ENCODE assay signal across 27 cellular contexts in the genomic region with DNA sequence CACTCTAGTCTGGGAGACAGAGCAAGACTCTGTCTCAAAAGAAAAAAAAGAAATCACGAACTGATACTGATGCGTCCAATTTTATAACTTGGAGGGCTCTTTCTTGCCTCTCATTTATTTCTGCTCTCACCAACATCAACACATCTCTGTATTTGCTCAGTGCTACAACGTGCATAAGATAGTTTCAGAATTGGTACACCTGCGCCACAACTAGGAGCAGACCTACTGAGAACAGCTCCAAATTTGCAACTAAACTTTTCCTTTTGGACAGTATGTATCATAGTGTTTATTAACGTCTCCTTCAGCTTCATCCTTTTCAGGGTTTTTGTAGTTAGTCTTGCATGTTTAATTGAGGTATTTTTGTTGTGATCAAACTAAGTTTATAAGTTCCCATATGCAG.
"Had no signal": no experiment of that assay in that cellular context is flagged by ENCODE, and none has a peak within 500 bp of the region (broad histone marks: within the 10 kb centered on the region; RNA-seq: fewer than 3 reads in every experiment).

No MANE protein-coding gene starts in this region.

- H3K9me3 ChIP-seq: ascending aorta, body of pancreas, MG63, Peyer's patch, SJSA1 had no signal

- H3K27ac Mint-ChIP-seq: activated B cell treated with CpG ODN at 0.5 μM for 24 hours; activated CD4-positive, alpha-beta T cell treated with anti-CD3 and anti-CD28 coated beads, Interleukin-2, amount 10 ng/mL, durations not matched to agents 7 days and 5 days; activated CD8-positive, alpha-beta T cell treated with anti-CD3 and anti-CD28 coated beads, Interleukin-2, amount 10 ng/mL, durations not matched to agents 7 days and 5 days; activated T-helper 1 cell treated with anti-CD3 and anti-CD28 coated beads, Interleukin-12 subunit alpha, Interleukin-12 subunit beta, Interleukin-2, Interleukin-4 antibody, amounts not matched to agents 30 ng/mL and 10 ng/mL and 1 ng/mL, durations not matched to agents 14 hours and 24 hours and 36 hours had no signal

- H3K9me3 Mint-ChIP-seq: activated B cell treated with CpG ODN at 0.5 μM for 24 hours; activated CD4-positive, alpha-beta T cell treated with anti-CD3 and anti-CD28 coated beads, Interleukin-2, amount 10 ng/mL, durations not matched to agents 7 days and 5 days; activated T-helper 1 cell treated with anti-CD3 and anti-CD28 coated beads, Interleukin-12 subunit alpha, Interleukin-12 subunit beta, Interleukin-2, Interleukin-4 antibody, amounts not matched to agents 30 ng/mL and 10 ng/mL and 1 ng/mL, durations not matched to agents 14 hours and 24 hours and 36 hours had no signal

- H3K27ac ChIP-seq: ascending aorta, body of pancreas, Peyer's patch, SJSA1 had no signal

- H3K4me3 Mint-ChIP-seq: activated B cell treated with CpG ODN at 0.5 μM for 24 hours; activated CD4-positive, alpha-beta T cell treated with anti-CD3 and anti-CD28 coated beads, Interleukin-2, amount 10 ng/mL, durations not matched to agents 7 days and 5 days; activated CD8-positive, alpha-beta T cell treated with anti-CD3 and anti-CD28 coated beads, Interleukin-2, amount 10 ng/mL, durations not matched to agents 7 days and 5 days; activated T-helper 1 cell treated with anti-CD3 and anti-CD28 coated beads, Interleukin-12 subunit alpha, Interleukin-12 subunit beta, Interleukin-2, Interleukin-4 antibody, amounts not matched to agents 30 ng/mL and 10 ng/mL and 1 ng/mL, durations not matched to agents 14 hours and 24 hours and 36 hours had no signal

- ATAC-seq: activated CD8-positive, alpha-beta T cell treated with anti-CD3 and anti-CD28 coated beads, Interleukin-2, amount 10 ng/mL, durations not matched to agents 7 days and 5 days; body of pancreas; SK-N-SH treated with all-trans-retinoic acid at 6 μM for 48 hours had no signal

- H3K27me3 Mint-ChIP-seq: activated B cell treated with CpG ODN at 0.5 μM for 24 hours; activated CD4-positive, alpha-beta T cell treated with anti-CD3 and anti-CD28 coated beads, Interleukin-2, amount 10 ng/mL, durations not matched to agents 7 days and 5 days had no signal

- H3K4me3 ChIP-seq: ascending aorta, body of pancreas, MG63, Peyer's patch, SJSA1 had no signal

- DNase-seq: activated B cell treated with CpG ODN at 0.5 μM for 24 hours; activated CD4-positive, alpha-beta T cell treated with anti-CD3 and anti-CD28 coated beads for 1 hour; activated CD4-positive, alpha-beta T cell treated with anti-CD3 and anti-CD28 coated beads, Interleukin-2, amount 10 ng/mL, durations not matched to agents 7 days and 5 days; activated CD8-positive, alpha-beta T cell treated with anti-CD3 and anti-CD28 coated beads, Interleukin-2, amount 10 ng/mL, durations not matched to agents 7 days and 5 days; activated effector memory CD4-positive, alpha-beta T cell treated with anti-CD3 and anti-CD28 coated beads, Interleukin-2, amount 50 U/mL, for 16 hours; activated naive CD4-positive, alpha-beta T cell treated with Interleukin-2 at 50 U/mL for 16 hours; amniotic stem cell; body of pancreas; central memory CD4-positive, alpha-beta T cell; MG63; MV-4-11; NCI-H1092 treated with DMSO at 0.1 percent for 48 hours; NCI-H1417 treated with DMSO at 0.1 percent for 48 hours; NCI-H1694; NCI-H2029; NCI-H2107; NCI-H2171 treated with DMSO at 0.1 percent for 48 hours; NCI-H510A treated with DMSO at 0.1 percent for 48 hours; NCI-H69; Peyer's patch; SHP77; SW 1271; T1000 had no signal

- H3K27me3 ChIP-seq: ascending aorta, body of pancreas, MG63, Peyer's patch, SJSA1 had no signal

- H3K4me1 ChIP-seq: ascending aorta, body of pancreas, Peyer's patch, SJSA1 had no signal
